ENCODE assay signal across 1 cellular context in the genomic region with DNA sequence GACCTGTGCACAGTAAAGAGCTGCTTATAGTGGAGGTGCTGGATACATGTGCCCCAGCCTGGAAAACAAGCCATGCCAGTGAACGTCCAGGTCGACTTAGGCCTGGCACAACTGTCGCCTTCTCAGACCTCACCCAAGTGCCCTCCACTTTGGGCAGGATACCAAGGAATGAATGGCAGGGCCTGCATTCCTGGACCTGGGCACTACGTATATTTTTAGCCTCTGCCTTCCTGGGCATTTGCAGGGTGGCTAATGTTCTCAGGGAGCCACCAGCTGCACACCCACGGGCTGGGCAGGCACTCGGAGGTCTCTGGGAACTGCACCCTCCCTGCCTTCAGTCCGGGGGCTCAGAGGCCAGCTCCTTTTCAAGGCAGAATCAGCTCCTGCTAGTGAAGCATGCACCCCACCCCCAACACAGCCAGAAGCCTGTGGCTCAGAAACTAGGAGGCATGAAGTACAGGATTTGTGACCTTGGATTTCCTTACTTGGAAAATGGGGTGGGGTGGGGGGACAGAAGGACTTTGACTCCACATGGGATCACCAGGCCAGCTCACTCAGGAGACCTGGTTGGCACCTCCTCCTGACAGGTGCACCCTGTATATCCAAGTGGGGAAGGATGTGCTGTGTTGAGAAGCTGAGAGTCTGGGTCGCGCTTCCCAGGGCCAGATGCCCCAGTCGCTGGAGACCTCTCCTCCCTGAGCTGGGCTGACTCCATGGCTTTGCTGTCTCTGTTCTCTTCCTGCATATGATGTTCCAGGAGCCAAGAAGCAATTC.
TF ChIP-seq lines count a peak whose summit lies in the region.

No MANE protein-coding gene starts in this region.

TF ChIP-seq in HepG2, 621 proteins besides CTCF, POLR2A, EP300 and RAD21 (continued from another document and continues in another):
- TF ChIP-seq, protein P1, sequence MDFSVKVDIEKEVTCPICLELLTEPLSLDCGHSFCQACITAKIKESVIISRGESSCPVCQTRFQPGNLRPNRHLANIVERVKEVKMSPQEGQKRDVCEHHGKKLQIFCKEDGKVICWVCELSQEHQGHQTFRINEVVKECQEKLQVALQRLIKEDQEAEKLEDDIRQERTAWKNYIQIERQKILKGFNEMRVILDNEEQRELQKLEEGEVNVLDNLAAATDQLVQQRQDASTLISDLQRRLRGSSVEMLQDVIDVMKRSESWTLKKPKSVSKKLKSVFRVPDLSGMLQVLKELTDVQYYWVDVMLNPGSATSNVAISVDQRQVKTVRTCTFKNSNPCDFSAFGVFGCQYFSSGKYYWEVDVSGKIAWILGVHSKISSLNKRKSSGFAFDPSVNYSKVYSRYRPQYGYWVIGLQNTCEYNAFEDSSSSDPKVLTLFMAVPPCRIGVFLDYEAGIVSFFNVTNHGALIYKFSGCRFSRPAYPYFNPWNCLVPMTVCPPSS (IDR thresholded peaks at IDR 0.05) = no peak
- TF ChIP-seq, protein P2, sequence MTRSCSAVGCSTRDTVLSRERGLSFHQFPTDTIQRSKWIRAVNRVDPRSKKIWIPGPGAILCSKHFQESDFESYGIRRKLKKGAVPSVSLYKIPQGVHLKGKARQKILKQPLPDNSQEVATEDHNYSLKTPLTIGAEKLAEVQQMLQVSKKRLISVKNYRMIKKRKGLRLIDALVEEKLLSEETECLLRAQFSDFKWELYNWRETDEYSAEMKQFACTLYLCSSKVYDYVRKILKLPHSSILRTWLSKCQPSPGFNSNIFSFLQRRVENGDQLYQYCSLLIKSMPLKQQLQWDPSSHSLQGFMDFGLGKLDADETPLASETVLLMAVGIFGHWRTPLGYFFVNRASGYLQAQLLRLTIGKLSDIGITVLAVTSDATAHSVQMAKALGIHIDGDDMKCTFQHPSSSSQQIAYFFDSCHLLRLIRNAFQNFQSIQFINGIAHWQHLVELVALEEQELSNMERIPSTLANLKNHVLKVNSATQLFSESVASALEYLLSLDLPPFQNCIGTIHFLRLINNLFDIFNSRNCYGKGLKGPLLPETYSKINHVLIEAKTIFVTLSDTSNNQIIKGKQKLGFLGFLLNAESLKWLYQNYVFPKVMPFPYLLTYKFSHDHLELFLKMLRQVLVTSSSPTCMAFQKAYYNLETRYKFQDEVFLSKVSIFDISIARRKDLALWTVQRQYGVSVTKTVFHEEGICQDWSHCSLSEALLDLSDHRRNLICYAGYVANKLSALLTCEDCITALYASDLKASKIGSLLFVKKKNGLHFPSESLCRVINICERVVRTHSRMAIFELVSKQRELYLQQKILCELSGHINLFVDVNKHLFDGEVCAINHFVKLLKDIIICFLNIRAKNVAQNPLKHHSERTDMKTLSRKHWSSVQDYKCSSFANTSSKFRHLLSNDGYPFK (CRISPR knock-in tag; IDR thresholded peaks at IDR 0.05; ENCODE audit: borderline replicate concordance) = no peak; the same call in 1 of the 2 replicates
- no peak for TF ChIP-seq ZNF83 (CRISPR knock-in tag; IDR thresholded peaks at IDR 0.05; ENCODE audit: borderline replicate concordance)
- TF ChIP-seq ZNF20 (CRISPR knock-in tag; IDR thresholded peaks at IDR 0.05) = no peak
- peak; percentile 82 for TF ChIP-seq TEAD3 (CRISPR knock-in tag; optimal IDR thresholded peaks at IDR 0.05; ENCODE audit: borderline replicate concordance)
- peak; percentile 79; the same call in 1 of the 2 replicates for TF ChIP-seq TBX2 (CRISPR knock-in tag; IDR thresholded peaks at IDR 0.05; ENCODE audit: borderline replicate concordance)
- TF ChIP-seq ZFYVE20 (CRISPR knock-in tag; IDR thresholded peaks at IDR 0.05; ENCODE audit: borderline replicate concordance, low read depth) = no peak
- TF ChIP-seq ZNF230 (CRISPR knock-in tag; IDR thresholded peaks at IDR 0.05) = 0 out of 2 replicates have a peak, but pooled peaks have one; percentile 55
- no peak for TF ChIP-seq NFE2 (CRISPR knock-in tag; IDR thresholded peaks at IDR 0.05)
- TF ChIP-seq STAG1 (CRISPR knock-in tag; IDR thresholded peaks at IDR 0.05) = no peak
- no peak for TF ChIP-seq ZBTB8A (CRISPR knock-in tag; IDR thresholded peaks at IDR 0.05; ENCODE audit: borderline replicate concordance, low read depth)
- TF ChIP-seq DMAP1 (CRISPR knock-in tag; IDR thresholded peaks at IDR 0.05) = peak; percentile 30; the same call in 1 of the 2 replicates
- TF ChIP-seq PHF21A (CRISPR knock-in tag; IDR thresholded peaks at IDR 0.05) = peak; percentile 89; the same call in 1 of the 2 replicates
- no peak for TF ChIP-seq HNRNPK (IDR thresholded peaks at IDR 0.05; ENCODE audit: low read depth, low read length, poor library complexity, severe bottlenecking)
- TF ChIP-seq, protein P3, sequence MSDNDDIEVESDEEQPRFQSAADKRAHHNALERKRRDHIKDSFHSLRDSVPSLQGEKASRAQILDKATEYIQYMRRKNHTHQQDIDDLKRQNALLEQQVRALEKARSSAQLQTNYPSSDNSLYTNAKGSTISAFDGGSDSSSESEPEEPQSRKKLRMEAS (IDR thresholded peaks at IDR 0.05) = 0 out of 2 replicates have a peak, but pooled peaks have one; percentile 62
- TF ChIP-seq MYNN (CRISPR knock-in tag; IDR thresholded peaks at IDR 0.05; ENCODE audit: low read depth) = 0 out of 2 replicates have a peak, but pooled peaks have one; percentile 13
- no peak for TF ChIP-seq ZNF878 (CRISPR knock-in tag; IDR thresholded peaks at IDR 0.05)
- no peak for TF ChIP-seq ZNF251 (CRISPR knock-in tag; IDR thresholded peaks at IDR 0.05)
- TF ChIP-seq NR2F1 (CRISPR knock-in tag; IDR thresholded peaks at IDR 0.05) = 0 out of 4 replicates have a peak, but pooled peaks of 1 of the 2 experiments have one; percentile 5
- TF ChIP-seq, protein P4, sequence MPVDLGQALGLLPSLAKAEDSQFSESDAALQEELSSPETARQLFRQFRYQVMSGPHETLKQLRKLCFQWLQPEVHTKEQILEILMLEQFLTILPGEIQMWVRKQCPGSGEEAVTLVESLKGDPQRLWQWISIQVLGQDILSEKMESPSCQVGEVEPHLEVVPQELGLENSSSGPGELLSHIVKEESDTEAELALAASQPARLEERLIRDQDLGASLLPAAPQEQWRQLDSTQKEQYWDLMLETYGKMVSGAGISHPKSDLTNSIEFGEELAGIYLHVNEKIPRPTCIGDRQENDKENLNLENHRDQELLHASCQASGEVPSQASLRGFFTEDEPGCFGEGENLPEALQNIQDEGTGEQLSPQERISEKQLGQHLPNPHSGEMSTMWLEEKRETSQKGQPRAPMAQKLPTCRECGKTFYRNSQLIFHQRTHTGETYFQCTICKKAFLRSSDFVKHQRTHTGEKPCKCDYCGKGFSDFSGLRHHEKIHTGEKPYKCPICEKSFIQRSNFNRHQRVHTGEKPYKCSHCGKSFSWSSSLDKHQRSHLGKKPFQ (CRISPR knock-in tag; IDR thresholded peaks at IDR 0.05; ENCODE audit: insufficient replicate concordance) = no peak
- peak; percentile 69; the same call in 1 of the 2 replicates for TF ChIP-seq KAT8 (CRISPR knock-in tag; IDR thresholded peaks at IDR 0.05)
- no peak for TF ChIP-seq ZBTB21 (CRISPR knock-in tag; IDR thresholded peaks at IDR 0.05)
- no peak for TF ChIP-seq AGO2 (optimal IDR thresholded peaks at IDR 0.05; ENCODE audit: low read depth, low read length)
- TF ChIP-seq ZNF746 (CRISPR knock-in tag; IDR thresholded peaks at IDR 0.05) = peak; percentile 77; the same call in 1 of the 2 replicates
- TF ChIP-seq ZBTB7A (CRISPR knock-in tag; IDR thresholded peaks at IDR 0.05) = no peak; the same call in 1 of the 2 replicates
- TF ChIP-seq KLF9 (CRISPR knock-in tag; IDR thresholded peaks at IDR 0.05; ENCODE audit: low read depth) = no peak
- no peak for TF ChIP-seq ELF4 (CRISPR knock-in tag; IDR thresholded peaks at IDR 0.05; ENCODE audit: borderline replicate concordance)
- TF ChIP-seq ZNF530 (CRISPR knock-in tag; IDR thresholded peaks at IDR 0.05; ENCODE audit: low read depth) = no peak
- no peak for TF ChIP-seq ZZZ3 (CRISPR knock-in tag; IDR thresholded peaks at IDR 0.05; ENCODE audit: borderline replicate concordance)
- no peak for TF ChIP-seq SNRNP70 (IDR thresholded peaks at IDR 0.05; ENCODE audit: low read depth, low read length)
- TF ChIP-seq, protein P5, sequence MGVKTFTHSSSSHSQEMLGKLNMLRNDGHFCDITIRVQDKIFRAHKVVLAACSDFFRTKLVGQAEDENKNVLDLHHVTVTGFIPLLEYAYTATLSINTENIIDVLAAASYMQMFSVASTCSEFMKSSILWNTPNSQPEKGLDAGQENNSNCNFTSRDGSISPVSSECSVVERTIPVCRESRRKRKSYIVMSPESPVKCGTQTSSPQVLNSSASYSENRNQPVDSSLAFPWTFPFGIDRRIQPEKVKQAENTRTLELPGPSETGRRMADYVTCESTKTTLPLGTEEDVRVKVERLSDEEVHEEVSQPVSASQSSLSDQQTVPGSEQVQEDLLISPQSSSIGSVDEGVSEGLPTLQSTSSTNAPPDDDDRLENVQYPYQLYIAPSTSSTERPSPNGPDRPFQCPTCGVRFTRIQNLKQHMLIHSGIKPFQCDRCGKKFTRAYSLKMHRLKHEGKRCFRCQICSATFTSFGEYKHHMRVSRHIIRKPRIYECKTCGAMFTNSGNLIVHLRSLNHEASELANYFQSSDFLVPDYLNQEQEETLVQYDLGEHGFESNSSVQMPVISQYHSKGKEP (CRISPR knock-in tag; IDR thresholded peaks at IDR 0.05) = no peak
- no peak for TF ChIP-seq RFXAP (CRISPR knock-in tag; IDR thresholded peaks at IDR 0.05; ENCODE audit: borderline replicate concordance)
- TF ChIP-seq MATR3 (CRISPR knock-in tag; IDR thresholded peaks at IDR 0.05) = no peak
- TF ChIP-seq ZNF350 (CRISPR knock-in tag; IDR thresholded peaks at IDR 0.05; ENCODE audit: borderline replicate concordance, low read depth) = peak; percentile 91
- TF ChIP-seq, protein P6, sequence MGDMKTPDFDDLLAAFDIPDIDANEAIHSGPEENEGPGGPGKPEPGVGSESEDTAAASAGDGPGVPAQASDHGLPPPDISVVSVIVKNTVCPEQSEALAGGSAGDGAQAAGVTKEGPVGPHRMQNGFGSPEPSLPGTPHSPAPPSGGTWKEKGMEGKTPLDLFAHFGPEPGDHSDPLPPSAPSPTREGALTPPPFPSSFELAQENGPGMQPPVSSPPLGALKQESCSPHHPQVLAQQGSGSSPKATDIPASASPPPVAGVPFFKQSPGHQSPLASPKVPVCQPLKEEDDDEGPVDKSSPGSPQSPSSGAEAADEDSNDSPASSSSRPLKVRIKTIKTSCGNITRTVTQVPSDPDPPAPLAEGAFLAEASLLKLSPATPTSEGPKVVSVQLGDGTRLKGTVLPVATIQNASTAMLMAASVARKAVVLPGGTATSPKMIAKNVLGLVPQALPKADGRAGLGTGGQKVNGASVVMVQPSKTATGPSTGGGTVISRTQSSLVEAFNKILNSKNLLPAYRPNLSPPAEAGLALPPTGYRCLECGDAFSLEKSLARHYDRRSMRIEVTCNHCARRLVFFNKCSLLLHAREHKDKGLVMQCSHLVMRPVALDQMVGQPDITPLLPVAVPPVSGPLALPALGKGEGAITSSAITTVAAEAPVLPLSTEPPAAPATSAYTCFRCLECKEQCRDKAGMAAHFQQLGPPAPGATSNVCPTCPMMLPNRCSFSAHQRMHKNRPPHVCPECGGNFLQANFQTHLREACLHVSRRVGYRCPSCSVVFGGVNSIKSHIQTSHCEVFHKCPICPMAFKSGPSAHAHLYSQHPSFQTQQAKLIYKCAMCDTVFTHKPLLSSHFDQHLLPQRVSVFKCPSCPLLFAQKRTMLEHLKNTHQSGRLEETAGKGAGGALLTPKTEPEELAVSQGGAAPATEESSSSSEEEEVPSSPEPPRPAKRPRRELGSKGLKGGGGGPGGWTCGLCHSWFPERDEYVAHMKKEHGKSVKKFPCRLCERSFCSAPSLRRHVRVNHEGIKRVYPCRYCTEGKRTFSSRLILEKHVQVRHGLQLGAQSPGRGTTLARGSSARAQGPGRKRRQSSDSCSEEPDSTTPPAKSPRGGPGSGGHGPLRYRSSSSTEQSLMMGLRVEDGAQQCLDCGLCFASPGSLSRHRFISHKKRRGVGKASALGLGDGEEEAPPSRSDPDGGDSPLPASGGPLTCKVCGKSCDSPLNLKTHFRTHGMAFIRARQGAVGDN (CRISPR knock-in tag; IDR thresholded peaks at IDR 0.05) = peak; percentile 74
- peak; percentile 51; the same call in 1 of the 2 replicates for TF ChIP-seq HDAC2 (CRISPR knock-in tag; IDR thresholded peaks at IDR 0.05)
- no peak for TF ChIP-seq THYN1 (CRISPR knock-in tag; IDR thresholded peaks at IDR 0.05; ENCODE audit: borderline replicate concordance, low read depth)
- no peak for TF ChIP-seq ZNF567 (CRISPR knock-in tag; IDR thresholded peaks at IDR 0.05; ENCODE audit: borderline replicate concordance)
- peak; percentile 41; the same call in 1 of the 2 replicates for TF ChIP-seq CEBPG (CRISPR knock-in tag; IDR thresholded peaks at IDR 0.05)
- TF ChIP-seq, protein P7, sequence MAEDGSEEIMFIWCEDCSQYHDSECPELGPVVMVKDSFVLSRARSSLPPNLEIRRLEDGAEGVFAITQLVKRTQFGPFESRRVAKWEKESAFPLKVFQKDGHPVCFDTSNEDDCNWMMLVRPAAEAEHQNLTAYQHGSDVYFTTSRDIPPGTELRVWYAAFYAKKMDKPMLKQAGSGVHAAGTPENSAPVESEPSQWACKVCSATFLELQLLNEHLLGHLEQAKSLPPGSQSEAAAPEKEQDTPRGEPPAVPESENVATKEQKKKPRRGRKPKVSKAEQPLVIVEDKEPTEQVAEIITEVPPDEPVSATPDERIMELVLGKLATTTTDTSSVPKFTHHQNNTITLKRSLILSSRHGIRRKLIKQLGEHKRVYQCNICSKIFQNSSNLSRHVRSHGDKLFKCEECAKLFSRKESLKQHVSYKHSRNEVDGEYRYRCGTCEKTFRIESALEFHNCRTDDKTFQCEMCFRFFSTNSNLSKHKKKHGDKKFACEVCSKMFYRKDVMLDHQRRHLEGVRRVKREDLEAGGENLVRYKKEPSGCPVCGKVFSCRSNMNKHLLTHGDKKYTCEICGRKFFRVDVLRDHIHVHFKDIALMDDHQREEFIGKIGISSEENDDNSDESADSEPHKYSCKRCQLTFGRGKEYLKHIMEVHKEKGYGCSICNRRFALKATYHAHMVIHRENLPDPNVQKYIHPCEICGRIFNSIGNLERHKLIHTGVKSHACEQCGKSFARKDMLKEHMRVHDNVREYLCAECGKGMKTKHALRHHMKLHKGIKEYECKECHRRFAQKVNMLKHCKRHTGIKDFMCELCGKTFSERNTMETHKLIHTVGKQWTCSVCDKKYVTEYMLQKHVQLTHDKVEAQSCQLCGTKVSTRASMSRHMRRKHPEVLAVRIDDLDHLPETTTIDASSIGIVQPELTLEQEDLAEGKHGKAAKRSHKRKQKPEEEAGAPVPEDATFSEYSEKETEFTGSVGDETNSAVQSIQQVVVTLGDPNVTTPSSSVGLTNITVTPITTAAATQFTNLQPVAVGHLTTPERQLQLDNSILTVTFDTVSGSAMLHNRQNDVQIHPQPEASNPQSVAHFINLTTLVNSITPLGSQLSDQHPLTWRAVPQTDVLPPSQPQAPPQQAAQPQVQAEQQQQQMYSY (CRISPR knock-in tag; IDR thresholded peaks at IDR 0.05) = no peak
- TF ChIP-seq, protein P8, sequence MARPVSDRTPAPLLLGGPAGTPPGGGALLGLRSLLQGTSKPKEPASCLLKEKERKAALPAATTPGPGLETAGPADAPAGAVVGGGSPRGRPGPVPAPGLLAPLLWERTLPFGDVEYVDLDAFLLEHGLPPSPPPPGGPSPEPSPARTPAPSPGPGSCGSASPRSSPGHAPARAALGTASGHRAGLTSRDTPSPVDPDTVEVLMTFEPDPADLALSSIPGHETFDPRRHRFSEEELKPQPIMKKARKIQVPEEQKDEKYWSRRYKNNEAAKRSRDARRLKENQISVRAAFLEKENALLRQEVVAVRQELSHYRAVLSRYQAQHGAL (CRISPR knock-in tag; IDR thresholded peaks at IDR 0.05; ENCODE audit: not compliant biosample characterization) = no peak
- TF ChIP-seq KMT2A (CRISPR knock-in tag; IDR thresholded peaks at IDR 0.05) = peak; percentile 43; the same call in 1 of the 2 replicates
- no peak for TF ChIP-seq CENPT (CRISPR knock-in tag; IDR thresholded peaks at IDR 0.05; ENCODE audit: low read depth)
